Comparison of ENCODE assay signal across 18 cellular contexts in the genomic region with DNA sequence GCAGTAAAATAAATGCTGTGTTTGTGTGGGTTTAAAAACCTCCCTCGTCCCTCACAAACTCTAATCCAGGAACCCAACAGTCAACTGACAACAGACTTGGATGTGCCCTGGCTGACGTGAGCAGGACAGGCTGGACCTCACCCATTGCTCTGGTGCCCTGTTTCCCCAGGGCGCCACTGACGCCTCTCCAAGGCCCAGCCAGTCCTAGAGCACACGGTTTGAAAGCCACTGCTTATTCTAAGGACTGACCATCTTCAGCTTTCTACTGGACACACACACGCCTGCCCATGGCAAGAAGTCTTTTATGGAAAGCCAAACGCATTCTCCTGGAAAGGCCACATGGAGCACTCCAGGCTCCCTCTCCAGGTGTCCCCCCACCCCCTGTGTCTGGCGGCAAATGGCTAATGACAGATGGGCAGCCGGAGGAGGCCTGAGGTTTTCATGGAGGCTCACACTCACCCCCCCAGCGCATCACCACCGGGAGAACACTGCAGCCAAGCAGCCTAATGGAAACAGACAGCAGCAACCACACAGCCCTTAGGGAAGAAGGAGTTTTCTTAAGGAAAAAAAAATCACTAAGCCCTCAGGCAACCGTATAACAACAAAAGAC.
"Had no signal": no experiment of that assay in that cellular context is flagged by ENCODE, and none has a peak within 500 bp of the region (broad histone marks: within the 10 kb centered on the region; RNA-seq: fewer than 3 reads in every experiment).

No MANE protein-coding gene starts in this region.

- H3K36me3 Mint-ChIP-seq: stimulated activated effector memory CD8-positive, alpha-beta T cell treated with anti-CD3 and anti-CD28 coated beads, Interleukin-12 subunit alpha, Interleukin-12 subunit beta, amount 100 ng/mL, for 72 hours; T-cell had no signal

- H3K4me3 Mint-ChIP-seq: activated CD4-positive, alpha-beta memory T cell treated with anti-CD3 and anti-CD28 coated beads, Interleukin-2, amount 10 ng/mL, durations not matched to agents 7 days and 5 days; activated CD4-positive, alpha-beta T cell treated with anti-CD3 and anti-CD28 coated beads for 36 hours; activated naive CD4-positive, alpha-beta T cell treated with anti-CD3 and anti-CD28 coated beads for 36 hours; activated T-cell treated with anti-CD3 and anti-CD28 coated beads, Interleukin-2, amount 50 U/mL, for 72 hours; neural progenitor cell; stimulated activated effector memory CD8-positive, alpha-beta T cell treated with anti-CD3 and anti-CD28 coated beads, Interleukin-12 subunit alpha, Interleukin-12 subunit beta, amount 100 ng/mL, for 72 hours; T-cell had no signal

- H3K79me2 ChIP-seq: parathyroid adenoma had no signal

- H2AFZ ChIP-seq: neural progenitor cell, parathyroid adenoma had no signal

- H3K36me3 ChIP-seq: cardiac muscle cell, colonic mucosa, heart right ventricle, neural progenitor cell, tibial artery had no signal

- H3K4me1 Mint-ChIP-seq: activated CD4-positive, alpha-beta memory T cell treated with anti-CD3 and anti-CD28 coated beads, Interleukin-2, amount 10 ng/mL, durations not matched to agents 7 days and 5 days; activated CD4-positive, alpha-beta T cell treated with anti-CD3 and anti-CD28 coated beads for 36 hours; neural progenitor cell; stimulated activated effector memory CD8-positive, alpha-beta T cell treated with anti-CD3 and anti-CD28 coated beads, Interleukin-12 subunit alpha, Interleukin-12 subunit beta, amount 100 ng/mL, for 72 hours; T-cell had no signal

- H3K9me3 Mint-ChIP-seq: activated CD4-positive, alpha-beta memory T cell treated with anti-CD3 and anti-CD28 coated beads, Interleukin-2, amount 10 ng/mL, durations not matched to agents 7 days and 5 days; activated naive CD4-positive, alpha-beta T cell treated with anti-CD3 and anti-CD28 coated beads for 36 hours had no signal

- H3K4me2 ChIP-seq: neural progenitor cell had no signal

- H3K9me3 ChIP-seq: colonic mucosa, heart right ventricle, tibial artery had no signal

- ATAC-seq: activated CD4-positive, alpha-beta T cell treated with anti-CD3 and anti-CD28 coated beads for 36 hours; activated T-cell treated with anti-CD3 and anti-CD28 coated beads, Interleukin-2, amount 50 U/mL, for 72 hours; heart right ventricle; stimulated activated effector memory CD8-positive, alpha-beta T cell treated with anti-CD3 and anti-CD28 coated beads, Interleukin-12 subunit alpha, Interleukin-12 subunit beta, amount 100 ng/mL, for 72 hours; T-cell had no signal

- FAIRE-seq: astrocyte, islet of Langerhans had no signal

- H3K27ac Mint-ChIP-seq: activated CD4-positive, alpha-beta memory T cell treated with anti-CD3 and anti-CD28 coated beads, Interleukin-2, amount 10 ng/mL, durations not matched to agents 7 days and 5 days; activated CD4-positive, alpha-beta T cell treated with anti-CD3 and anti-CD28 coated beads for 36 hours; activated naive CD4-positive, alpha-beta T cell treated with anti-CD3 and anti-CD28 coated beads for 36 hours; activated T-cell treated with anti-CD3 and anti-CD28 coated beads, Interleukin-2, amount 50 U/mL, for 72 hours; neural progenitor cell; stimulated activated effector memory CD8-positive, alpha-beta T cell treated with anti-CD3 and anti-CD28 coated beads, Interleukin-12 subunit alpha, Interleukin-12 subunit beta, amount 100 ng/mL, for 72 hours; T-cell had no signal

- H3K27me3 Mint-ChIP-seq: activated CD4-positive, alpha-beta memory T cell treated with anti-CD3 and anti-CD28 coated beads, Interleukin-2, amount 10 ng/mL, durations not matched to agents 7 days and 5 days; activated CD4-positive, alpha-beta T cell treated with anti-CD3 and anti-CD28 coated beads for 36 hours had no signal

- H3K9ac ChIP-seq: neural progenitor cell, parathyroid adenoma had no signal

- H3K27me3 ChIP-seq: cardiac muscle cell, colonic mucosa, neural progenitor cell had no signal

- DNase-seq: activated CD4-positive, alpha-beta memory T cell treated with anti-CD3 and anti-CD28 coated beads, Interleukin-2, amount 10 ng/mL, durations not matched to agents 7 days and 5 days; activated CD4-positive, alpha-beta T cell treated with anti-CD3 and anti-CD28 coated beads for 36 hours; activated naive CD4-positive, alpha-beta T cell treated with anti-CD3 and anti-CD28 coated beads for 36 hours; activated T-cell treated with anti-CD3 and anti-CD28 coated beads, Interleukin-2, amount 50 U/mL, for 72 hours; colonic mucosa; effector CD4-positive, alpha-beta T cell; foreskin melanocyte; heart right ventricle; T-cell; T1000; tibial artery had no signal

- H3K4me1 ChIP-seq: colonic mucosa, heart right ventricle, neural progenitor cell, parathyroid adenoma, tibial artery had no signal

- H3K27ac ChIP-seq: cardiac muscle cell, colonic mucosa, heart right ventricle, neural progenitor cell, parathyroid adenoma, skin epidermis, tibial artery had no signal

- H3K4me3 ChIP-seq: cardiac muscle cell, colonic mucosa, heart right ventricle, neural progenitor cell, skin epidermis, tibial artery had no signal
